8 cellular contexts compared by ENCODE assay signal in genomic region chr2:178450574-178451429, GRCh38. TPM values are rescaled to one million over a fixed set of nuclear protein-coding genes. Genes with fewer than 3 reads are reported as not detected.
DNase-seq lines count a peak whose midpoint lies in the region; FAIRE-seq and TF ChIP-seq lines count a peak whose summit lies in the region.

Gene PJVK (plus strand): TSS chr2:178451378. CDS start chr2:178453410, 2,032 bp downstream.
Gene PRKRA (minus strand): TSS chr2:178451175. CDS start chr2:178451030, 145 bp downstream.

- intact Hi-C loops in activated naive CD4-positive, alpha-beta T cell treated with anti-CD3 and anti-CD28 coated beads for 36 hours (cut with micrococcal nuclease), result loop anchor here (1.0 to 10.0 kb wide), 10 partner anchors 27 to 1556 kb away; partner anchors contain the start of genes CWC22, FKBP7, HNRNPA3 and OSBPL6

- peak within 1 kb of the TSS; percentile 91 for H3K4me3 Mint-ChIP-seq in activated naive CD4-positive, alpha-beta T cell treated with anti-CD3 and anti-CD28 coated beads for 36 hours

- no peaks in the 10 kb centered on the region for H3K27me3 ChIP-seq in SJSA1 (replicated peaks)
- no peaks in the 10 kb centered on the region for H3K27me3 ChIP-seq in neutrophil

- H3K4me1 ChIP-seq in SJSA1 (replicated peaks), result peaks cover 16% of the 10 kb centered on the region
- H3K4me1 ChIP-seq in neutrophil (ENCODE audit: control insufficient read depth in 1 of 2, insufficient read depth in 1 of 2, low read depth in 1 of 2, low read length in 1 of 2), result peaks cover 16 to 19% of the 10 kb centered on the region in 2 experiments

- peak within 1 kb of the TSS; percentile 97 for H3K27ac Mint-ChIP-seq in activated naive CD4-positive, alpha-beta T cell treated with anti-CD3 and anti-CD28 coated beads for 36 hours

- no peak for TF ChIP-seq CTCF in HFF-Myc (IDR thresholded peaks at IDR 0.05; ENCODE audit: low read depth, low read length, missing control alignments)
- peak; percentile 45 for TF ChIP-seq CTCF in neutrophil (IDR thresholded peaks at IDR 0.05)

- CTCF ChIA-PET in activated naive CD4-positive, alpha-beta T cell treated with anti-CD3 and anti-CD28 coated beads for 36 hours (lab: Charles Lee), result interaction anchor here (0.5 to 1.2 kb wide), 4 partner anchors 31 to 1286 kb away, joined by 3 to 4 read pairs (median 3); no protein-coding TSS in a partner anchor

- H3K4me1 Mint-ChIP-seq in activated naive CD4-positive, alpha-beta T cell treated with anti-CD3 and anti-CD28 coated beads for 36 hours (ENCODE audit: low read depth), result peaks cover 27% of the 10 kb centered on the region

- DNase-seq in GM04503 (ENCODE audit: low read depth) (peak; percentile 75), HFF-Myc (ENCODE audit: extremely low read depth, low read depth) (peak; percentile 85), MV-4-11 (lab: John Stamatoyannopoulos, UW) (peak; percentile 94), SJSA1 (ENCODE audit: low read depth in 1 of 2, low spot score in 2 of 2) (peak; percentile 98 to 99), frontal cortex (ENCODE audit: low spot score in 2 of 2) (peak; percentile 95 to 96), substantia nigra (lab: John Stamatoyannopoulos, UW) (peak; percentile 87 to 99 (median 97))
- DNase-seq in activated naive CD4-positive, alpha-beta T cell treated with anti-CD3 and anti-CD28 coated beads for 36 hours, result peak; percentile 96

- no peaks in the 10 kb centered on the region for H3K9me3 Mint-ChIP-seq in activated naive CD4-positive, alpha-beta T cell treated with anti-CD3 and anti-CD28 coated beads for 36 hours

- H3K27me3 Mint-ChIP-seq in activated naive CD4-positive, alpha-beta T cell treated with anti-CD3 and anti-CD28 coated beads for 36 hours (ENCODE audit: low read depth), result no peaks in the 10 kb centered on the region

- H3K4me3 ChIP-seq in HFF-Myc (replicated peaks; ENCODE audit: low read depth, low read length), result peak within 1 kb of the TSS; percentile 76
- peak within 1 kb of the TSS; percentile 89 for H3K4me3 ChIP-seq in SJSA1
- peak within 1 kb of the TSS; percentile 86 to 90 for H3K4me3 ChIP-seq in neutrophil (ENCODE audit: low read depth in 1 of 2, low read length in 1 of 2)

- FAIRE-seq in frontal cortex (lab: Jason Lieb, UNC), result no peak

- H3K9me3 ChIP-seq in SJSA1 (replicated peaks) (no peaks in the 10 kb centered on the region), neutrophil (no peaks in the 10 kb centered on the region)

- H3K36me3 Mint-ChIP-seq in activated naive CD4-positive, alpha-beta T cell treated with anti-CD3 and anti-CD28 coated beads for 36 hours (ENCODE audit: low read depth), result peaks cover 25% of the 10 kb centered on the region

- H3K27ac ChIP-seq in SJSA1 (peak within 1 kb of the TSS; percentile 91), neutrophil (peak within 1 kb of the TSS; percentile 90), substantia nigra (ENCODE audit: low read depth, low read length, poor library complexity, severe bottlenecking) (peak within 1 kb of the TSS; percentile 92)

- H3K36me3 ChIP-seq in SJSA1 (peaks cover 41% of the 10 kb centered on the region), neutrophil (no peaks in the 10 kb centered on the region)

RNA-seq across cellular contexts. Expression of gene PJVK, which starts in this region (rescaled TPM):
- total RNA-seq in SJSA1 (2014; rRNA removed; shearing (Covaris generic)), result 0.03 and 0.08 TPM in 2 replicates
- total RNA-seq in activated naive CD4-positive, alpha-beta T cell treated with anti-CD3 and anti-CD28 coated beads for 36 hours, result 1 to 10 TPM; 2.0 to 2.4 TPM
- 2.4 TPM for total RNA-seq in frontal cortex

RNA-seq across cellular contexts. Expression of gene PRKRA, which starts in this region (rescaled TPM):
- 54.0 and 80.1 TPM in 2 replicates for total RNA-seq in SJSA1 (2014; rRNA removed; shearing (Covaris generic))
- 10 to 100 TPM; 78.2 to 82.9 TPM for total RNA-seq in activated naive CD4-positive, alpha-beta T cell treated with anti-CD3 and anti-CD28 coated beads for 36 hours
- total RNA-seq in frontal cortex, result 64.8 TPM

Comparison
In these comparisons a context has a peak if more than half of its experiments do, and no peak if none do; other contexts are left out.
1. Peak in every context shown above with its lines: DNase-seq, H3K4me3 ChIP-seq and H3K27ac ChIP-seq.